Comparison of ENCODE assay signal across 27 cellular contexts in genomic region chr6:13080462-13081188, GRCh38.
"Had no signal": no experiment of that assay in that cellular context is flagged by ENCODE, and none has a peak within 500 bp of the region (broad histone marks: within the 10 kb centered on the region; RNA-seq: fewer than 3 reads in every experiment).

No MANE protein-coding gene starts in this region.

- ATAC-seq: foreskin keratinocyte; mucosa of descending colon; natural killer cell treated with Interleukin-12 subunit alpha and Interleukin-12 subunit beta and Interleukin-15 and Interleukin-18, amount 100 ng/mL, for 72 hours; stimulated activated memory B cell treated with anti-CD40 and anti-IgM and Interleukin-4, amounts not matched to agents 10 μg/mL and 1 μg/mL and 100 μg/mL, for 72 hours; stimulated activated naive CD8-positive, alpha-beta T cell treated with anti-CD3 and anti-CD28 coated beads, Interleukin-15, Interleukin-2, amounts not matched to agents 100 U/mL and 50 U/mL, for 24 hours had no signal

- H3K27ac ChIP-seq: esophagus muscularis mucosa, foreskin keratinocyte, neutrophil, prostate gland, spleen, vagina had no signal

- H3K4me1 ChIP-seq: foreskin keratinocyte, prostate gland, vagina had no signal

- H3K36me3 Mint-ChIP-seq: immature natural killer cell; mesothelial cell of epicardium; naive B cell; natural killer cell treated with Interleukin-12 subunit alpha and Interleukin-12 subunit beta and Interleukin-15 and Interleukin-18, amount 100 ng/mL, for 72 hours; stimulated activated memory B cell treated with anti-CD40 and anti-IgM and Interleukin-4, amounts not matched to agents 10 μg/mL and 1 μg/mL and 100 μg/mL, for 72 hours had no signal

- H3K9me3 ChIP-seq: esophagus muscularis mucosa, mucosa of descending colon, neutrophil, prostate gland, right atrium auricular region, spleen, vagina had no signal

- H3K4me3 ChIP-seq: esophagus muscularis mucosa, mucosa of descending colon, prostate gland, right atrium auricular region, skin epidermis, spleen, vagina had no signal

- H3K27me3 ChIP-seq: esophagus muscularis mucosa, neutrophil, right atrium auricular region, spleen, vagina had no signal

- H3K4me1 Mint-ChIP-seq: central memory CD8-positive, alpha-beta T cell; immature natural killer cell; mesothelial cell of epicardium; naive B cell; stimulated activated memory B cell treated with anti-CD40 and anti-IgM and Interleukin-4, amounts not matched to agents 10 μg/mL and 1 μg/mL and 100 μg/mL, for 72 hours had no signal

- H3K4me3 Mint-ChIP-seq: central memory CD8-positive, alpha-beta T cell; immature natural killer cell; mesothelial cell of epicardium; naive B cell; natural killer cell treated with Interleukin-12 subunit alpha and Interleukin-12 subunit beta and Interleukin-15 and Interleukin-18, amount 100 ng/mL, for 72 hours; neural crest cell; stimulated activated memory B cell treated with anti-CD40 and anti-IgM and Interleukin-4, amounts not matched to agents 10 μg/mL and 1 μg/mL and 100 μg/mL, for 72 hours had no signal

- H3K36me3 ChIP-seq: esophagus muscularis mucosa, neutrophil, prostate gland, right atrium auricular region, spleen, vagina had no signal

- H3K9me3 Mint-ChIP-seq: central memory CD8-positive, alpha-beta T cell; mesothelial cell of epicardium had no signal

- DNase-seq: cortex of kidney; effector CD4-positive, alpha-beta T cell; foreskin keratinocyte; glutamatergic neuron; hypothalamus; immature natural killer cell; islet precursor cell; kidney glomerular epithelial cell; mesenchymal stem cell; mucosa of descending colon; naive B cell; spleen; stimulated activated CD4-positive, alpha-beta T cell treated with anti-CD3 and anti-CD28 coated beads, Interleukin-4, amount 100 ng/mL, for 4 hours; stimulated activated naive CD8-positive, alpha-beta T cell treated with anti-CD3 and anti-CD28 coated beads, Interleukin-15, Interleukin-2, amounts not matched to agents 100 U/mL and 50 U/mL, for 24 hours; substantia nigra; trophoblast cell had no signal
